In the genomic region with DNA sequence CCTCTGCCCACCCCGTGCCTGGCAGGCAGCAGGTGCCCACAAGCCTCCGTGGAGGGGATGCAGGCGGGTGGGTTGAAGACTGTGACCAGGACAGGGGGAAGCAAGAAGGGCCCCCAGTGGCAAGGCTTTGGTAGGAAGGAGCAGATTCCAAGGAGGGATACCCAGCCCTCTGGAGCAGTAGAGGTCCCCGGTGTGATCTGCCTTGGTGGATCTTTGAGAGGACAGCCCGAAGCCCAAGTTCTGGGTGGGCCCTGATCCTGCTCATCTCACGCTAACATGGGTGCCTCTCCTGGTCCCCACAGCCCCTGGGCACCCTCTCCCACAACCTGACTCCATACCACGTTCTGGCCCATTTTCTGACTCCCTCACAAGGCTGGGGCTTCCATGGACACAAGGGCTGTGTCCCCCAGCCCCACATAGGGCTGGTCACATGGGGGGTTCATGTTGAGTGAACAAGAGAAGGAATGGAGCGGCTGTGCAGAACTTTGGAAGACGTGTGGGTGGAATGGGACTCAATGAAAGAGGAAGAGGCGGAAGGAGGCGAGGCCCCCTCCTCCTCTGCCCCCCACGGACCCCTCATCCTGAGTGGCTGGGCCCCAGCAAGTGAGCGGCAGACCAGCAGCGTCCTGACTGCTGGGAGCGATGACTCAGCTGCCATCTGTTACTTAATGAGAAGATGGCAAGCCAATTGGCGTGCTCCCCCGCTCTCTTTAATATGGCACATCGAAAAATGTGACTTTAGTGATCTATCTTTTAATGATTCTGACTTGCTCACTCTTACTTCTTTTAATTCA, we compare ENCODE assay signal across 21 cellular contexts.
DNase-seq lines count a peak whose midpoint lies in the region; ATAC-seq, FAIRE-seq and TF ChIP-seq lines count a peak whose summit lies in the region.
"Had no signal": no experiment of that assay in that cellular context is flagged by ENCODE, and none has a peak within 500 bp of the region (broad histone marks: within the 10 kb centered on the region; RNA-seq: fewer than 3 reads in every experiment).

No MANE protein-coding gene starts in this region.

- peaks cover 0 to 14% (median 0%) of the 10 kb centered on the region in 4 donors for H3K27me3 ChIP-seq in esophagus muscularis mucosa
- H3K27me3 ChIP-seq in transverse colon = no peaks in the 10 kb centered on the region
- H3K27me3 ChIP-seq: cardiac muscle cell, gastrocnemius medialis had no signal

- TF ChIP-seq EP300 in esophagus muscularis mucosa (IDR thresholded peaks at IDR 0.05) (no peak), transverse colon (IDR thresholded peaks at IDR 0.05; ENCODE audit: low read depth) (no peak)

- FAIRE-seq in GM19239 (lab: Jason Lieb, UNC) = no peak
- FAIRE-seq: HTR-8/SVneo, RCC 7860 had no signal

- no peaks in the 10 kb centered on the region for H3K36me3 ChIP-seq in esophagus muscularis mucosa
- no peaks in the 10 kb centered on the region for H3K36me3 ChIP-seq in transverse colon
- H3K36me3 ChIP-seq: cardiac muscle cell, gastrocnemius medialis, prostate gland had no signal

- TF ChIP-seq CTCF in esophagus muscularis mucosa (IDR thresholded peaks at IDR 0.05) = no peak
- TF ChIP-seq CTCF in transverse colon (IDR thresholded peaks at IDR 0.05) = no peak

- H3K4me1 ChIP-seq in esophagus muscularis mucosa (no peaks in the 10 kb centered on the region), transverse colon (no peaks in the 10 kb centered on the region)
- H3K4me1 ChIP-seq: gastrocnemius medialis, prostate gland had no signal

- no peak for TF ChIP-seq POLR2A in esophagus muscularis mucosa (IDR thresholded peaks at IDR 0.05; ENCODE audit: low read depth)
- TF ChIP-seq POLR2A in transverse colon (IDR thresholded peaks at IDR 0.05) = no peak

- ATAC-seq in stimulated activated naive CD8-positive, alpha-beta T cell treated with anti-CD3 and anti-CD28 coated beads, Interleukin-15, Interleukin-2, amounts not matched to agents 100 U/mL and 50 U/mL, for 24 hours = peak; percentile 30
- no peak for ATAC-seq in stimulated activated naive CD8-positive, alpha-beta T cell treated with anti-CD3 and anti-CD28 coated beads, Interleukin-15, amount 100 ng/mL, for 72 hours
- no peak for ATAC-seq in GM18502 (IDR thresholded peaks at IDR 0.05; ENCODE audit: poor library complexity, unreplicated experiment)
- ATAC-seq: CD8-positive, alpha-beta T cell; gastrocnemius medialis; left colon had no signal

- 76% methylated on average over 15 of the region's 18 CpGs for WGBS in esophagus muscularis mucosa
- 60 to 79% methylated on average over 1 to 18 of the region's 18 CpGs for WGBS in transverse colon (ENCODE audit: low coverage in 1 of 2), 2 donors

- H3K4me3 ChIP-seq in esophagus muscularis mucosa (no peak overlapping the region), transverse colon (no peak overlapping the region)
- H3K4me3 ChIP-seq: cardiac muscle cell, gastrocnemius medialis, prostate gland had no signal

- no peaks in the 10 kb centered on the region for H3K4me1 Mint-ChIP-seq in stimulated activated naive CD8-positive, alpha-beta T cell treated with anti-CD3 and anti-CD28 coated beads, Interleukin-15, amount 100 ng/mL, for 72 hours

- H3K27ac Mint-ChIP-seq in stimulated activated naive CD8-positive, alpha-beta T cell treated with anti-CD3 and anti-CD28 coated beads, Interleukin-15, amount 100 ng/mL, for 72 hours = no peak overlapping the region
- H3K27ac Mint-ChIP-seq: CD8-positive, alpha-beta T cell; nephron progenitor cell had no signal

- H3K9me3 Mint-ChIP-seq in stimulated activated naive CD8-positive, alpha-beta T cell treated with anti-CD3 and anti-CD28 coated beads, Interleukin-15, amount 100 ng/mL, for 72 hours = no peaks in the 10 kb centered on the region
- H3K9me3 Mint-ChIP-seq: CD8-positive, alpha-beta T cell had no signal

- no peak for DNase-seq in stimulated activated naive CD8-positive, alpha-beta T cell treated with anti-CD3 and anti-CD28 coated beads, Interleukin-15, Interleukin-2, amounts not matched to agents 100 U/mL and 50 U/mL, for 24 hours
- no peak for DNase-seq in stimulated activated naive CD8-positive, alpha-beta T cell treated with anti-CD3 and anti-CD28 coated beads, Interleukin-15, amount 100 ng/mL, for 72 hours
- DNase-seq in NCI-H446 (lab: John Stamatoyannopoulos, UW) (peak; percentile 82 to 93), islet precursor cell (peak; percentile 39), esophagus muscularis mucosa (ENCODE audit: extremely low spot score) (no peak), GM19239 (ENCODE audit: insufficient read length, low spot score) (no peak), transverse colon (no peak)
- DNase-seq: activated CD4-positive, alpha-beta T cell treated with anti-CD3 and anti-CD28 coated beads for 1 hour; activated gamma-delta T cell; CD8-positive, alpha-beta T cell; gastrocnemius medialis; left colon; NCI-H1105; nephron progenitor cell; stimulated activated CD4-positive, alpha-beta T cell treated with anti-CD3 and anti-CD28 coated beads, Interleukin-4, amount 100 ng/mL, for 24 hours had no signal

- intact Hi-C loops in esophagus muscularis mucosa (cut with DNase I) = no loop called here
- intact Hi-C loops in transverse colon (cut with DNase I; ENCODE audit: low total_unique reads) = no loop called here

- in situ Hi-C loops in transverse colon (cut with MboI; ENCODE audit: low pct_ligation_motif_present in 1 of 4, low pct_unique_long_range_greater_than_20kb in 1 of 4, low sequenced_read_pairs in 3 of 4) = no loop called here

- H3K4me3 Mint-ChIP-seq in stimulated activated naive CD8-positive, alpha-beta T cell treated with anti-CD3 and anti-CD28 coated beads, Interleukin-15, amount 100 ng/mL, for 72 hours = no peak overlapping the region
- H3K4me3 Mint-ChIP-seq: CD8-positive, alpha-beta T cell; nephron progenitor cell had no signal

- H3K27ac ChIP-seq in esophagus muscularis mucosa (replicated peaks in 1 of 4) (no peak overlapping the region), transverse colon (no peak overlapping the region)
- H3K27ac ChIP-seq: cardiac muscle cell, epithelial cell of prostate, gastrocnemius medialis, prostate gland had no signal

- H3K9me3 ChIP-seq in esophagus muscularis mucosa = no peaks in the 10 kb centered on the region
- H3K9me3 ChIP-seq in transverse colon = no peaks in the 10 kb centered on the region
- H3K9me3 ChIP-seq: gastrocnemius medialis, prostate gland had no signal

- peaks cover 24% of the 10 kb centered on the region for H3K27me3 Mint-ChIP-seq in stimulated activated naive CD8-positive, alpha-beta T cell treated with anti-CD3 and anti-CD28 coated beads, Interleukin-15, amount 100 ng/mL, for 72 hours

Comparison
In these comparisons a context has a peak if more than half of its experiments do, and no peak if none do; other contexts are left out.
1. DNase-seq: peak in NCI-H446 (2 of 2) and islet precursor cell (single experiment); none in stimulated activated naive CD8-positive, alpha-beta T cell treated with anti-CD3 and anti-CD28 coated beads, Interleukin-15, Interleukin-2, amounts not matched to agents 100 U/mL and 50 U/mL, for 24 hours (single experiment), stimulated activated naive CD8-positive, alpha-beta T cell treated with anti-CD3 and anti-CD28 coated beads, Interleukin-15, amount 100 ng/mL, for 72 hours (0 of 2), esophagus muscularis mucosa (single experiment), GM19239 (single experiment) and transverse colon (single experiment).